In the genomic region with DNA sequence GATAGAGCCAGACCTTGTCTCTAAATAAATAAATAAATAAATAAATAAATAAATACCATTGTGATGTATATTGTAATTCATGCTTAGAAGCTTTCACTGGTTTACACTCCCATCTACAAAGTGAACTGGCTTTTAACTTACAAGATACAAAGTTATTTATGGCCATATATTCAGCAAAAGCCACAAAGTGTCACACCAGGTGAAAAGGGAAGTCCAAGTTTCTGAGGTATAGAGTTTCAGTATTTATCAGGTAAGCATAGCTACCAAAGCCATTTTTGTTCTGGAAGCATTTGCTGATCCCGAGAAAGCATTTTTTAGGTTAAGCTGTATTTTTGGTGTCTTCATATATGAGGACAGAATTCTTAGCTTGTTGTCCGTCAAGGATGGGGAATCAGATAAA, we compare ENCODE assay signal across 19 cellular contexts. TPM values are rescaled to one million over a fixed set of nuclear protein-coding genes. Genes with fewer than 3 reads are reported as not detected.
DNase-seq lines count a peak whose midpoint lies in the region; ATAC-seq, FAIRE-seq and TF ChIP-seq lines count a peak whose summit lies in the region.
"Had no signal": no experiment of that assay in that cellular context is flagged by ENCODE, and none has a peak within 500 bp of the region (broad histone marks: within the 10 kb centered on the region; RNA-seq: fewer than 3 reads in every experiment).

No MANE protein-coding gene starts in this region.

- ATAC-seq in mucosa of descending colon = no peak
- ATAC-seq in HG02870 (IDR thresholded peaks at IDR 0.05; ENCODE audit: unreplicated experiment) = no peak
- ATAC-seq in GM21786 (IDR thresholded peaks at IDR 0.05; ENCODE audit: unreplicated experiment) = no peak
- ATAC-seq: A549 had no signal

- no peak for TF ChIP-seq CTCF in DOHH2 (IDR thresholded peaks at IDR 0.05; ENCODE audit: low read depth, low read length, poor library complexity, severe bottlenecking)
- no peak for TF ChIP-seq CTCF in OCI-LY3 (IDR thresholded peaks at IDR 0.05; ENCODE audit: low read depth, low read length)
- TF ChIP-seq CTCF in mucosa of descending colon (IDR thresholded peaks at IDR 0.05) = no peak

- H4K20me1 ChIP-seq in DOHH2 (ENCODE audit: control insufficient read depth, insufficient read depth, low read depth, low read length) (no peaks in the 10 kb centered on the region), OCI-LY3 (ENCODE audit: insufficient read depth, low read length) (no peaks in the 10 kb centered on the region)

- H3K4me3 ChIP-seq in DOHH2 (ENCODE audit: low read length) = no peak overlapping the region
- H3K4me3 ChIP-seq in OCI-LY3 (ENCODE audit: low read length) = no peak overlapping the region
- H3K4me3 ChIP-seq in mucosa of descending colon = no peak overlapping the region
- H3K4me3 ChIP-seq: A549, GM23248, HAP-1 had no signal

- H3K4me2 ChIP-seq in DOHH2 (ENCODE audit: low read length) (peak overlapping the region; percentile 31), OCI-LY3 (ENCODE audit: low read length) (peak overlapping the region; percentile 15)
- H3K4me2 ChIP-seq: A549 had no signal

- H3K79me2 ChIP-seq in DOHH2 (ENCODE audit: control insufficient read depth, low read length) = no peaks in the 10 kb centered on the region
- H3K79me2 ChIP-seq in OCI-LY3 (ENCODE audit: low read length) = no peaks in the 10 kb centered on the region

- no peak for DNase-seq in HTR-8/SVneo (ENCODE audit: insufficient read length, low spot score)
- DNase-seq in germinal center (ENCODE audit: low spot score) = peak; percentile 26
- DNase-seq in anterior cingulate cortex (lab: John Stamatoyannopoulos, UW) = no peak
- no peak for DNase-seq in mucosa of descending colon
- DNase-seq: AML-193; Caco-2; CD4-positive, alpha-beta T cell; GDM1; GM23248 had no signal

- H3K9me2 ChIP-seq in DOHH2 (replicated peaks; ENCODE audit: control insufficient read depth, low read length) = no peaks in the 10 kb centered on the region

- H3F3A ChIP-seq in DOHH2 (ENCODE audit: control insufficient read depth, insufficient read depth) = no peaks in the 10 kb centered on the region

- FAIRE-seq in HTR-8/SVneo (lab: Jason Lieb, UNC) = peak; percentile 84
- FAIRE-seq: A549, D721Med, GM19239 had no signal

- H3K4me1 ChIP-seq in DOHH2 (ENCODE audit: control insufficient read depth, low read length) = peaks cover 14% of the 10 kb centered on the region
- H3K4me1 ChIP-seq in OCI-LY3 (ENCODE audit: low read length) = peaks cover 10% of the 10 kb centered on the region
- H3K4me1 ChIP-seq in mucosa of descending colon (ENCODE audit: low read depth) = no peaks in the 10 kb centered on the region
- H3K4me1 ChIP-seq: A549, HAP-1 had no signal

- H3K9me3 ChIP-seq in DOHH2 (ENCODE audit: control insufficient read depth, insufficient read depth, low read length) = no peaks in the 10 kb centered on the region
- no peaks in the 10 kb centered on the region for H3K9me3 ChIP-seq in OCI-LY3 (ENCODE audit: insufficient read depth, low read length)
- H3K9me3 ChIP-seq in mucosa of descending colon = no peaks in the 10 kb centered on the region
- H3K9me3 ChIP-seq: A549, Caco-2, HAP-1 had no signal

- H3K9ac ChIP-seq in OCI-LY3 (ENCODE audit: low read length) = no peak overlapping the region
- H3K9ac ChIP-seq: GM23248 had no signal

- no peaks in the 10 kb centered on the region for H3K36me3 ChIP-seq in DOHH2 (ENCODE audit: control insufficient read depth, low read length)
- no peaks in the 10 kb centered on the region for H3K36me3 ChIP-seq in OCI-LY3 (replicated peaks; ENCODE audit: low read depth, low read length)
- no peaks in the 10 kb centered on the region for H3K36me3 ChIP-seq in mucosa of descending colon (ENCODE audit: low read depth)
- H3K36me3 ChIP-seq: HAP-1 had no signal

- H2AFZ ChIP-seq in OCI-LY3 (ENCODE audit: low read depth, low read length) = no peak overlapping the region
- H2AFZ ChIP-seq: GM23248 had no signal

- no peaks in the 10 kb centered on the region for H3K27me3 ChIP-seq in DOHH2 (ENCODE audit: control insufficient read depth, low read length)
- no peaks in the 10 kb centered on the region for H3K27me3 ChIP-seq in OCI-LY3 (ENCODE audit: low read depth, low read length)

- intact Hi-C loops in mucosa of descending colon (cut with DNase I, micrococcal nuclease) = no loop called here

- H3K27ac ChIP-seq in DOHH2 (ENCODE audit: low read depth, low read length) = no peak overlapping the region
- H3K27ac ChIP-seq in OCI-LY3 (ENCODE audit: low read length) = no peak overlapping the region
- H3K27ac ChIP-seq: 22Rv1, A549, C4-2B, GM23248 had no signal

RNA-seq across cellular contexts. Expression of a gene that starts 22.1 kb away (rescaled TPM):
- 100 to 1,000 TPM in 1 of 3 donors, 10 to 100 TPM in 2; 39.9 to 101 (median 42.4) TPM for total RNA-seq in mucosa of descending colon

RNA-seq across cellular contexts. Expression of a gene that starts 38.4 kb away (rescaled TPM):
- 100 to 1,000 TPM; 103 to 128 (median 110) TPM for total RNA-seq in mucosa of descending colon
